Comparison of ENCODE assay signal across 18 cellular contexts in genomic region chr2:122927217-122927616, GRCh38.
DNase-seq lines count a peak whose midpoint lies in the region; FAIRE-seq and TF ChIP-seq lines count a peak whose summit lies in the region.
"Had no signal": no experiment of that assay in that cellular context is flagged by ENCODE, and none has a peak within 500 bp of the region (broad histone marks: within the 10 kb centered on the region; RNA-seq: fewer than 3 reads in every experiment).

No MANE protein-coding gene starts in this region.

- no peak overlapping the region for H3K4me3 ChIP-seq in HUES64 (ENCODE audit: low read length)
- H3K4me3 ChIP-seq in suprapubic skin = no peak overlapping the region
- no peak overlapping the region for H3K4me3 ChIP-seq in OCI-LY7 (ENCODE audit: low read depth, low read length, poor library complexity, severe bottlenecking)
- H3K4me3 ChIP-seq: ascending aorta, BLaER1, lower lobe of right lung had no signal

- H3K27me3 ChIP-seq in HUES64 (ENCODE audit: insufficient read depth, low read length) = no peaks in the 10 kb centered on the region
- no peaks in the 10 kb centered on the region for H3K27me3 ChIP-seq in suprapubic skin
- H3K27me3 ChIP-seq: ascending aorta, BLaER1 had no signal

- H3K4me1 ChIP-seq in HUES64 (ENCODE audit: insufficient read depth, low read length) (peaks cover 2% of the 10 kb centered on the region), suprapubic skin (no peaks in the 10 kb centered on the region), OCI-LY7 (ENCODE audit: insufficient read depth, low read length, poor library complexity, severe bottlenecking) (no peaks in the 10 kb centered on the region)
- H3K4me1 ChIP-seq: ascending aorta, BLaER1, lower lobe of right lung had no signal

- H3K27ac ChIP-seq in HUES64 (ENCODE audit: low read depth, low read length) = peak overlapping the region; percentile 79; the same call in 1 of the 2 replicates
- no peak overlapping the region for H3K27ac ChIP-seq in suprapubic skin
- H3K27ac ChIP-seq in OCI-LY7 (ENCODE audit: low read depth, low read length, poor library complexity, severe bottlenecking) = no peak overlapping the region
- H3K27ac ChIP-seq: ascending aorta, BLaER1, lower lobe of right lung, WERI-Rb-1 had no signal

- no peaks in the 10 kb centered on the region for H4K20me1 ChIP-seq in OCI-LY7 (ENCODE audit: insufficient read depth, low read length)
- H4K20me1 ChIP-seq: BLaER1 had no signal

- TF ChIP-seq EP300 in suprapubic skin (IDR thresholded peaks at IDR 0.05) = no peak

- H3K36me3 ChIP-seq in HUES64 (ENCODE audit: insufficient read depth, low read length) (peaks cover 2% of the 10 kb centered on the region; the same call in 1 of the 2 replicates), suprapubic skin (no peaks in the 10 kb centered on the region), OCI-LY7 (ENCODE audit: insufficient read depth, low read length) (no peaks in the 10 kb centered on the region)
- H3K36me3 ChIP-seq: ascending aorta, BLaER1, lower lobe of right lung, WERI-Rb-1 had no signal

- 36% methylated on average over 2 of the region's 2 CpGs for WGBS in HUES64
- 37% methylated on average over 2 of the region's 2 CpGs for WGBS in suprapubic skin

- TF ChIP-seq POLR2A in suprapubic skin (IDR thresholded peaks at IDR 0.05) = no peak

- H3K9ac ChIP-seq in HUES64 (ENCODE audit: low read depth, low read length) = no peak overlapping the region
- H3K9ac ChIP-seq: BLaER1 had no signal

- DNase-seq in NCI-H2196 treated with DMSO at 0.1 percent for 48 hours (lab: John Stamatoyannopoulos, UW; ENCODE audit: unreplicated experiment) = peak; percentile 15
- peak; percentile 1 to 5 for DNase-seq in frontal cortex (ENCODE audit: low spot score in 2 of 2)
- DNase-seq in occipital lobe (lab: John Stamatoyannopoulos, UW) = peak; percentile 2
- no peak for DNase-seq in stimulated activated CD4-positive, alpha-beta T cell treated with anti-CD3 and anti-CD28 coated beads, Interleukin-2, amount 100 ng/mL, for 48 hours
- DNase-seq in suprapubic skin (ENCODE audit: low spot score in 2 of 2) = no peak
- DNase-seq in MV-4-11 (lab: John Stamatoyannopoulos, UW) = no peak
- no peak for DNase-seq in OCI-LY7 (ENCODE audit: low spot score)
- DNase-seq: activated gamma-delta T cell; dermis blood vessel endothelial cell; DMS79; lower lobe of right lung; NCI-H526 treated with DMSO at 0.1 percent for 48 hours; stimulated activated naive CD8-positive, alpha-beta T cell treated with anti-CD3 and anti-CD28 coated beads, Interleukin-15, Interleukin-2, amounts not matched to agents 100 U/mL and 50 U/mL, for 24 hours; T-cell; WERI-Rb-1 had no signal

- POLR2A ChIA-PET in OCI-LY7 (lab: Charles Lee) = no interaction called here

- no peak for FAIRE-seq in frontal cortex (lab: Jason Lieb, UNC)

- no peaks in the 10 kb centered on the region for H3K79me2 ChIP-seq in OCI-LY7 (ENCODE audit: insufficient read depth, low read depth, low read length)

- H3K9me3 ChIP-seq in HUES64 (ENCODE audit: insufficient read depth, low read depth, low read length) (peaks cover 27% of the 10 kb centered on the region), suprapubic skin (peaks cover 9% of the 10 kb centered on the region), OCI-LY7 (ENCODE audit: low read length) (no peaks in the 10 kb centered on the region)

- intact Hi-C loops in OCI-LY7 (cut with micrococcal nuclease; ENCODE audit: unreplicated experiment) = no loop called here

- TF ChIP-seq CTCF in suprapubic skin (IDR thresholded peaks at IDR 0.05) = no peak
- TF ChIP-seq CTCF in OCI-LY7 (conservative IDR thresholded peaks at IDR 0.05; ENCODE audit: low read length) = no peak

- no peaks in the 10 kb centered on the region for H3K9me2 ChIP-seq in OCI-LY7 (ENCODE audit: insufficient read depth, low read length)

- H2AFZ ChIP-seq in OCI-LY7 (ENCODE audit: low read length) = no peak overlapping the region

- CTCF ChIA-PET in OCI-LY7 (lab: Charles Lee; ENCODE audit: unreplicated experiment) = no interaction called here

- no peak overlapping the region for H3K4me2 ChIP-seq in OCI-LY7 (ENCODE audit: low read length)
- H3K4me2 ChIP-seq: BLaER1 had no signal

- BruUV-seq in OCI-LY7 (replicated peaks; lab: Mats Ljungman, UMichigan) = no TSS peak

Comparison
In these comparisons a context has a peak if more than half of its experiments do, and no peak if none do; other contexts are left out.
1. DNase-seq: peak in NCI-H2196 treated with DMSO at 0.1 percent for 48 hours (single experiment), frontal cortex (2 of 2) and occipital lobe (single experiment); none in stimulated activated CD4-positive, alpha-beta T cell treated with anti-CD3 and anti-CD28 coated beads, Interleukin-2, amount 100 ng/mL, for 48 hours (0 of 2), suprapubic skin (0 of 2), MV-4-11 (single experiment) and OCI-LY7 (single experiment).